In genomic region chr2:234457421-234457820, GRCh38 we compare ENCODE assay signal across 31 cellular contexts. TPM values are rescaled to one million over a fixed set of nuclear protein-coding genes. Genes with fewer than 3 reads are reported as not detected.
DNase-seq lines count a peak whose midpoint lies in the region; ATAC-seq and TF ChIP-seq lines count a peak whose summit lies in the region.
"Had no signal": no experiment of that assay in that cellular context is flagged by ENCODE, and none has a peak within 500 bp of the region (broad histone marks: within the 10 kb centered on the region; RNA-seq: fewer than 3 reads in every experiment).

No MANE protein-coding gene starts in this region.

- H3K36me3 Mint-ChIP-seq in activated naive CD8-positive, alpha-beta T cell treated with anti-CD3 and anti-CD28 coated beads, Interleukin-2, amount 10 ng/mL, durations not matched to agents 7 days and 5 days: peaks cover 46% of the 10 kb centered on the region

- H3K4me1 ChIP-seq in vagina: no peaks in the 10 kb centered on the region
- H3K4me1 ChIP-seq: adrenal gland, breast epithelium, lower lobe of right lung, parathyroid adenoma, right atrium auricular region, upper lobe of left lung had no signal

- H3K27me3 Mint-ChIP-seq in activated naive CD8-positive, alpha-beta T cell treated with anti-CD3 and anti-CD28 coated beads, Interleukin-2, amount 10 ng/mL, durations not matched to agents 7 days and 5 days: no peaks in the 10 kb centered on the region

- H3K4me3 Mint-ChIP-seq in activated naive CD8-positive, alpha-beta T cell treated with anti-CD3 and anti-CD28 coated beads, Interleukin-2, amount 10 ng/mL, durations not matched to agents 7 days and 5 days: no peak overlapping the region
- H3K4me3 Mint-ChIP-seq: dendritic cell treated with granulocyte-macrophage colony-stimulating factor and Interleukin-4, amounts not matched to agents 40 ng/mL and 50 ng/mL, for 4 days; endodermal cell; neural crest cell; stimulated activated effector memory CD8-positive, alpha-beta T cell treated with anti-CD3 and anti-CD28 coated beads, Interleukin-12 subunit alpha, Interleukin-12 subunit beta, amount 100 ng/mL, for 72 hours had no signal

- H3K27ac Mint-ChIP-seq in activated naive CD8-positive, alpha-beta T cell treated with anti-CD3 and anti-CD28 coated beads, Interleukin-2, amount 10 ng/mL, durations not matched to agents 7 days and 5 days: peak overlapping the region; percentile 18
- H3K27ac Mint-ChIP-seq: dendritic cell treated with granulocyte-macrophage colony-stimulating factor and Interleukin-4, amounts not matched to agents 40 ng/mL and 50 ng/mL, for 4 days; endodermal cell; stimulated activated effector memory CD8-positive, alpha-beta T cell treated with anti-CD3 and anti-CD28 coated beads, Interleukin-12 subunit alpha, Interleukin-12 subunit beta, amount 100 ng/mL, for 72 hours had no signal

- no peak for TF ChIP-seq POLR2A in vagina (IDR thresholded peaks at IDR 0.05)

- H3K27me3 ChIP-seq in vagina: no peaks in the 10 kb centered on the region
- H3K27me3 ChIP-seq: adrenal gland, breast epithelium, right atrium auricular region, upper lobe of left lung had no signal

- DNase-seq in AG08395 (ENCODE audit: low spot score) (peak; percentile 11), ELR (ENCODE audit: low read depth) (peak; percentile 60), fibroblast of mammary gland (ENCODE audit: low read depth) (peak; percentile 69), NCI-H2029 treated with DMSO at 0.1 percent for 48 hours (lab: John Stamatoyannopoulos, UW) (no peak), mucosa of gallbladder (ENCODE audit: low spot score) (no peak), GM19240 (ENCODE audit: insufficient read length, low spot score) (no peak), vagina (ENCODE audit: extremely low spot score in 2 of 2) (no peak)
- no peak for DNase-seq in activated naive CD8-positive, alpha-beta T cell treated with anti-CD3 and anti-CD28 coated beads, Interleukin-2, amount 10 ng/mL, durations not matched to agents 7 days and 5 days
- DNase-seq: activated CD4-positive, alpha-beta T cell treated with anti-CD3 and anti-CD28 coated beads, Interleukin-2, amount 50 U/mL, for 1 hour; adrenal gland; endodermal cell; Karpas-422; lower lobe of right lung; MV-4-11; NCI-H1436 treated with DMSO at 0.1 percent for 48 hours; NCI-H2107; NCI-H748 treated with DMSO at 0.1 percent for 48 hours; stimulated activated CD4-positive, alpha-beta T cell treated with anti-CD3 and anti-CD28 coated beads, Interleukin-4, amount 100 ng/mL, for 1 hour; SW 1271; T-helper 9 cell; upper lobe of left lung; WERI-Rb-1 had no signal

- POLR2A ChIA-PET in activated naive CD8-positive, alpha-beta T cell treated with anti-CD3 and anti-CD28 coated beads, Interleukin-2, amount 10 ng/mL, durations not matched to agents 7 days and 5 days (lab: Charles Lee): interaction anchor here (3.2 to 12.2 kb wide), 3 partner anchors 29 to 38 kb away, joined by 9 to 247 read pairs (median 212); no protein-coding TSS in a partner anchor

- TF ChIP-seq CTCF in fibroblast of mammary gland (conservative IDR thresholded peaks at IDR 0.05; ENCODE audit: control insufficient read depth, insufficient read depth, low read depth, low read length) (no peak), vagina (IDR thresholded peaks at IDR 0.05) (no peak)

- intact Hi-C loops in vagina (cut with DNase I): no loop called here

- no peaks in the 10 kb centered on the region for H3K36me3 ChIP-seq in vagina
- H3K36me3 ChIP-seq: adrenal gland, breast epithelium, lower lobe of right lung, right atrium auricular region, upper lobe of left lung, WERI-Rb-1 had no signal

- H3K27ac ChIP-seq in vagina: no peak overlapping the region
- H3K27ac ChIP-seq: adrenal gland, breast epithelium, C4-2B, HL-60, lower lobe of right lung, parathyroid adenoma, right atrium auricular region, upper lobe of left lung, WERI-Rb-1 had no signal

- H3K9me3 Mint-ChIP-seq in activated naive CD8-positive, alpha-beta T cell treated with anti-CD3 and anti-CD28 coated beads, Interleukin-2, amount 10 ng/mL, durations not matched to agents 7 days and 5 days: peaks cover 7% of the 10 kb centered on the region

- no peaks in the 10 kb centered on the region for H3K9me3 ChIP-seq in vagina
- H3K9me3 ChIP-seq: adrenal gland, lower lobe of right lung, upper lobe of left lung had no signal

- ATAC-seq in activated naive CD8-positive, alpha-beta T cell treated with anti-CD3 and anti-CD28 coated beads, Interleukin-2, amount 10 ng/mL, durations not matched to agents 7 days and 5 days (ENCODE audit: low read depth): no peak
- ATAC-seq: esophagus mucosa; lower lobe of right lung; stimulated activated effector memory CD8-positive, alpha-beta T cell treated with anti-CD3 and anti-CD28 coated beads, Interleukin-12 subunit alpha, Interleukin-12 subunit beta, amount 100 ng/mL, for 72 hours had no signal

- H3K4me3 ChIP-seq in fibroblast of mammary gland (ENCODE audit: control insufficient read depth, low read depth, low read length) (no peak overlapping the region), vagina (no peak overlapping the region)
- H3K4me3 ChIP-seq: adrenal gland, breast epithelium, lower lobe of right lung, right atrium auricular region, upper lobe of left lung had no signal

- peaks cover 61% of the 10 kb centered on the region for H3K4me1 Mint-ChIP-seq in activated naive CD8-positive, alpha-beta T cell treated with anti-CD3 and anti-CD28 coated beads, Interleukin-2, amount 10 ng/mL, durations not matched to agents 7 days and 5 days

RNA-seq across cellular contexts. Expression of gene ARL4C, which starts 39.5 kb away (rescaled TPM):
- total RNA-seq in activated naive CD8-positive, alpha-beta T cell treated with anti-CD3 and anti-CD28 coated beads, Interleukin-2, amount 10 ng/mL, durations not matched to agents 7 days and 5 days: 100 to 1,000 TPM; 210 to 214 TPM
- total RNA-seq in mucosa of gallbladder (10.2 TPM), vagina (17.4 TPM)

Comparison
In these comparisons a context has a peak if more than half of its experiments do, and no peak if none do; other contexts are left out.
1. DNase-seq: peak in AG08395 (single experiment), ELR (single experiment) and fibroblast of mammary gland (single experiment); none in activated naive CD8-positive, alpha-beta T cell treated with anti-CD3 and anti-CD28 coated beads, Interleukin-2, amount 10 ng/mL, durations not matched to agents 7 days and 5 days (single experiment), NCI-H2029 treated with DMSO at 0.1 percent for 48 hours (single experiment), mucosa of gallbladder (single experiment), GM19240 (single experiment) and vagina (0 of 2).
2. RNA of gene ARL4C, which starts 39.5 kb away (total RNA-seq): 210 to 214 TPM in activated naive CD8-positive, alpha-beta T cell treated with anti-CD3 and anti-CD28 coated beads, Interleukin-2, amount 10 ng/mL, durations not matched to agents 7 days and 5 days; 17.4 TPM in vagina (single experiment) and 10.2 TPM in mucosa of gallbladder (single experiment); every median in the first group is over 10 times any median in the second.